Comparison of ENCODE assay signal across 1 cellular context in the genomic region with DNA sequence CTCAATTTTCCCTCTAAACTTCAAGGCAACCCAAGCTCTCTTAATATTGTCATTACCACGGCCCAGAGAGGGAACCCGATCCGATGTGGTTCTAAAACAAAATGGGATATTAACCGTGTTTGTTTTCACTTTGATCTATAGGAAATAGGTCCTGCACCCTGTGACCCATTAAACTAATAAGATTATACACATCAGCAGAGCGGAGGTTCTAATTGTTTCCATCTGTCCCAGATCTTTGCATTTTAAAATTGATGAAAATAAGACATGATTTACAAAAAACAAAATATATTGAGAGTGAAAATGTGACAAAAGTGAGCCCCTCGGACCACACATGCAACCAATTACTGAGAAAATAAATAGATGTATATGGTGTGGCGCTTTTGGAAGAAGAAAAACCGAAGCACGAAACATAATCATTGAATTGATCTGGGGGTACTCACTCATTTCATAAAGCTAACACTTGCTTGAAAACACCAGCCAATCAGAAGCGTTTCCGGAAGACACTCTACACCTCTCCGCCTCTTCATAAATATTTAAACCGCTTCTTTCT.
A peak's percentile ranks its signal among the peaks of the same experiment; 100 is the strongest.
TF ChIP-seq lines count a peak whose summit lies in the region.

No MANE protein-coding gene starts in this region.

TF ChIP-seq in K562, 482 proteins besides CTCF, POLR2A, EP300 and RAD21 (continued from another document and continues in another):
- TF ChIP-seq, protein P1, sequence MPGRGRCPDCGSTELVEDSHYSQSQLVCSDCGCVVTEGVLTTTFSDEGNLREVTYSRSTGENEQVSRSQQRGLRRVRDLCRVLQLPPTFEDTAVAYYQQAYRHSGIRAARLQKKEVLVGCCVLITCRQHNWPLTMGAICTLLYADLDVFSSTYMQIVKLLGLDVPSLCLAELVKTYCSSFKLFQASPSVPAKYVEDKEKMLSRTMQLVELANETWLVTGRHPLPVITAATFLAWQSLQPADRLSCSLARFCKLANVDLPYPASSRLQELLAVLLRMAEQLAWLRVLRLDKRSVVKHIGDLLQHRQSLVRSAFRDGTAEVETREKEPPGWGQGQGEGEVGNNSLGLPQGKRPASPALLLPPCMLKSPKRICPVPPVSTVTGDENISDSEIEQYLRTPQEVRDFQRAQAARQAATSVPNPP (IDR thresholded peaks at IDR 0.05; ENCODE audit: borderline replicate concordance, insufficient read depth, insufficient read length) = no peak
- TF ChIP-seq, protein P2, sequence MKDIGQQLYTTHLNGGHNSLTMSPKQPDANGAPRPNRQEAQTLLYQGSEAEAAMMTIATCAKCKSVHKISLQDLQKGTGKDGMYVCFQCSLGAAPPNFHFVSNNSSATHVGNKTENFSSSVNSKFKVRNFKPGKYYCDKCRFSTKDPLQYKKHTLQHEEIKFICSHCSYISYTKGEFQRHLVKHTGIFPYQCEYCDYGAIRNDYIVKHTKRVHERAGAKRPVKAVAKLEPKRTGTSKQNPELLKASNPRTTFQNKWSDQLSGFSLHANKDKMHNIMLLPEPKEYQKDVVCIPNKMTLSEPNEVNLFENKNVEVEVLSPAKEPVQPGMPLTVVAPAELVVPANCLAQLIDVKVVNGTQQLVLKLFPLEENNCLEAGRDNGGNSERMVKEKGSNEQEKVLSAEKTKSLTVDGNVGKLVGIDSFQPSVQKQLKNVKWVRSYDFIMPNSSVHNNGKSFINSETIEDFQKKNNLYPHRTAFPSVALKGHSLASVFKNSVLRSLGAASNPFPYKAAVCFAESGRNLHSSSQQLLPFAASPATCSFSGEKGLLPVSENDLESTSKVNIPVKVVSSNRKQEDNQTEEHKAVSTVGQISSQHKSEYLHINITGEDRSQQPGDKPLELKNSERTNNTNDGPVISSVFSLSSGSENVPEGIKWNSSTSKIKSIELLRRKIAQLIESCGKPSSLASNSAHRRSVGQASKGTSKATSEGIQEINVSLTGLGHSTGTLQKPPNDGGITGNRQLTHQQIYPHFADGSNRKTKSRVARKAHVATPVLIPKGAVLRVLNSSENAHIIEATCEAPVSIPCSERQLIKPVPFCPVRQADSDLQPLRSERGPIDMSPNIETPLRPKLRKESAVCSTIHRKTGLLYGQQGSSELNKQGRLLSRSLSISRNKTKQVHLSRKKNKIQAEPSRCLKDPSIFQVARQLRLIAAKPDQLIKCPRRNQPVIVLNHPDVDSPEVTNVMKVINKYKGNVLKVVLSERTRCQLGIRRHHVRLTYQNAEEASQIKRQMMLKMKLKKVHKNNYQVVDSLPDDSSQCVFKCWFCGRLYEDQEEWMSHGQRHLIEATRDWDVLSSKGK (CRISPR knock-in tag; IDR thresholded peaks at IDR 0.05) = no peak
- peak; percentile 42; the same call in 1 of the 2 replicates for TF ChIP-seq SMARCC2 (IDR thresholded peaks at IDR 0.05; ENCODE audit: low read depth)
- TF ChIP-seq, protein P3, sequence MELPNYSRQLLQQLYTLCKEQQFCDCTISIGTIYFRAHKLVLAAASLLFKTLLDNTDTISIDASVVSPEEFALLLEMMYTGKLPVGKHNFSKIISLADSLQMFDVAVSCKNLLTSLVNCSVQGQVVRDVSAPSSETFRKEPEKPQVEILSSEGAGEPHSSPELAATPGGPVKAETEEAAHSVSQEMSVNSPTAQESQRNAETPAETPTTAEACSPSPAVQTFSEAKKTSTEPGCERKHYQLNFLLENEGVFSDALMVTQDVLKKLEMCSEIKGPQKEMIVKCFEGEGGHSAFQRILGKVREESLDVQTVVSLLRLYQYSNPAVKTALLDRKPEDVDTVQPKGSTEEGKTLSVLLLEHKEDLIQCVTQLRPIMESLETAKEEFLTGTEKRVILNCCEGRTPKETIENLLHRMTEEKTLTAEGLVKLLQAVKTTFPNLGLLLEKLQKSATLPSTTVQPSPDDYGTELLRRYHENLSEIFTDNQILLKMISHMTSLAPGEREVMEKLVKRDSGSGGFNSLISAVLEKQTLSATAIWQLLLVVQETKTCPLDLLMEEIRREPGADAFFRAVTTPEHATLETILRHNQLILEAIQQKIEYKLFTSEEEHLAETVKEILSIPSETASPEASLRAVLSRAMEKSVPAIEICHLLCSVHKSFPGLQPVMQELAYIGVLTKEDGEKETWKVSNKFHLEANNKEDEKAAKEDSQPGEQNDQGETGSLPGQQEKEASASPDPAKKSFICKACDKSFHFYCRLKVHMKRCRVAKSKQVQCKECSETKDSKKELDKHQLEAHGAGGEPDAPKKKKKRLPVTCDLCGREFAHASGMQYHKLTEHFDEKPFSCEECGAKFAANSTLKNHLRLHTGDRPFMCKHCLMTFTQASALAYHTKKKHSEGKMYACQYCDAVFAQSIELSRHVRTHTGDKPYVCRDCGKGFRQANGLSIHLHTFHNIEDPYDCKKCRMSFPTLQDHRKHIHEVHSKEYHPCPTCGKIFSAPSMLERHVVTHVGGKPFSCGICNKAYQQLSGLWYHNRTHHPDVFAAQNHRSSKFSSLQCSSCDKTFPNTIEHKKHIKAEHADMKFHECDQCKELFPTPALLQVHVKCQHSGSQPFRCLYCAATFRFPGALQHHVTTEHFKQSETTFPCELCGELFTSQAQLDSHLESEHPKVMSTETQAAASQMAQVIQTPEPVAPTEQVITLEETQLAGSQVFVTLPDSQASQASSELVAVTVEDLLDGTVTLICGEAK (IDR thresholded peaks at IDR 0.05) = peak; percentile 42; the same call in 1 of the 2 replicates
- TF ChIP-seq, protein P3 (CRISPR knock-in tag; IDR thresholded peaks at IDR 0.05) = no peak
- TF ChIP-seq ZNF324 (CRISPR knock-in tag; IDR thresholded peaks at IDR 0.05) = no peak
- peak; percentile 46; the same call in 1 of the 2 replicates for TF ChIP-seq ELF1 (tag; IDR thresholded peaks at IDR 0.05)
- peak; percentile 58; the same call in 1 of the 2 replicates for TF ChIP-seq SUPT5H (IDR thresholded peaks at IDR 0.05)
- TF ChIP-seq, protein P4, sequence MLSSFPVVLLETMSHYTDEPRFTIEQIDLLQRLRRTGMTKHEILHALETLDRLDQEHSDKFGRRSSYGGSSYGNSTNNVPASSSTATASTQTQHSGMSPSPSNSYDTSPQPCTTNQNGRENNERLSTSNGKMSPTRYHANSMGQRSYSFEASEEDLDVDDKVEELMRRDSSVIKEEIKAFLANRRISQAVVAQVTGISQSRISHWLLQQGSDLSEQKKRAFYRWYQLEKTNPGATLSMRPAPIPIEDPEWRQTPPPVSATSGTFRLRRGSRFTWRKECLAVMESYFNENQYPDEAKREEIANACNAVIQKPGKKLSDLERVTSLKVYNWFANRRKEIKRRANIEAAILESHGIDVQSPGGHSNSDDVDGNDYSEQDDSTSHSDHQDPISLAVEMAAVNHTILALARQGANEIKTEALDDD (IDR thresholded peaks at IDR 0.05) = no peak
- peak; percentile 30; the same call in 1 of the 2 replicates for TF ChIP-seq POLR2AphosphoS5 (IDR thresholded peaks at IDR 0.05; ENCODE audit: control insufficient read depth, insufficient read depth, low read depth, low read length)
- no peak for TF ChIP-seq KLF10 (CRISPR knock-in tag; IDR thresholded peaks at IDR 0.05)
- TF ChIP-seq, protein P5, sequence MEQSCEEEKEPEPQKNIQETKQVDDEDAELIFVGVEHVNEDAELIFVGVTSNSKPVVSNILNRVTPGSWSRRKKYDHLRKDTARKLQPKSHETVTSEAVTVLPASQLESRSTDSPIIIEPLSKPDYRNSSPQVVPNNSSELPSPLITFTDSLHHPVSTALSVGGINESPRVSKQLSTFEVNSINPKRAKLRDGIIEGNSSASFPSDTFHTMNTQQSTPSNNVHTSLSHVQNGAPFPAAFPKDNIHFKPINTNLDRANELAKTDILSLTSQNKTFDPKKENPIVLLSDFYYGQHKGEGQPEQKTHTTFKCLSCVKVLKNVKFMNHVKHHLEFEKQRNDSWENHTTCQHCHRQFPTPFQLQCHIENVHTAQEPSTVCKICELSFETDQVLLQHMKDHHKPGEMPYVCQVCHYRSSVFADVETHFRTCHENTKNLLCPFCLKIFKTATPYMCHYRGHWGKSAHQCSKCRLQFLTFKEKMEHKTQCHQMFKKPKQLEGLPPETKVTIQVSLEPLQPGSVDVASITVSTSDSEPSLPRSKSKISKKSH (CRISPR knock-in tag; IDR thresholded peaks at IDR 0.05) = no peak
- peak; percentile 63 for TF ChIP-seq BRD9 (IDR thresholded peaks at IDR 0.05; ENCODE audit: low read depth, partially characterized antibody)
- no peak for TF ChIP-seq EWSR1 (IDR thresholded peaks at IDR 0.05; ENCODE audit: borderline replicate concordance, low read depth, partially characterized antibody)
- peak; percentile 56; the same call in 1 of the 2 replicates for TF ChIP-seq POLR2H (tag; IDR thresholded peaks at IDR 0.05; ENCODE audit: low read depth)
- TF ChIP-seq, protein P6, sequence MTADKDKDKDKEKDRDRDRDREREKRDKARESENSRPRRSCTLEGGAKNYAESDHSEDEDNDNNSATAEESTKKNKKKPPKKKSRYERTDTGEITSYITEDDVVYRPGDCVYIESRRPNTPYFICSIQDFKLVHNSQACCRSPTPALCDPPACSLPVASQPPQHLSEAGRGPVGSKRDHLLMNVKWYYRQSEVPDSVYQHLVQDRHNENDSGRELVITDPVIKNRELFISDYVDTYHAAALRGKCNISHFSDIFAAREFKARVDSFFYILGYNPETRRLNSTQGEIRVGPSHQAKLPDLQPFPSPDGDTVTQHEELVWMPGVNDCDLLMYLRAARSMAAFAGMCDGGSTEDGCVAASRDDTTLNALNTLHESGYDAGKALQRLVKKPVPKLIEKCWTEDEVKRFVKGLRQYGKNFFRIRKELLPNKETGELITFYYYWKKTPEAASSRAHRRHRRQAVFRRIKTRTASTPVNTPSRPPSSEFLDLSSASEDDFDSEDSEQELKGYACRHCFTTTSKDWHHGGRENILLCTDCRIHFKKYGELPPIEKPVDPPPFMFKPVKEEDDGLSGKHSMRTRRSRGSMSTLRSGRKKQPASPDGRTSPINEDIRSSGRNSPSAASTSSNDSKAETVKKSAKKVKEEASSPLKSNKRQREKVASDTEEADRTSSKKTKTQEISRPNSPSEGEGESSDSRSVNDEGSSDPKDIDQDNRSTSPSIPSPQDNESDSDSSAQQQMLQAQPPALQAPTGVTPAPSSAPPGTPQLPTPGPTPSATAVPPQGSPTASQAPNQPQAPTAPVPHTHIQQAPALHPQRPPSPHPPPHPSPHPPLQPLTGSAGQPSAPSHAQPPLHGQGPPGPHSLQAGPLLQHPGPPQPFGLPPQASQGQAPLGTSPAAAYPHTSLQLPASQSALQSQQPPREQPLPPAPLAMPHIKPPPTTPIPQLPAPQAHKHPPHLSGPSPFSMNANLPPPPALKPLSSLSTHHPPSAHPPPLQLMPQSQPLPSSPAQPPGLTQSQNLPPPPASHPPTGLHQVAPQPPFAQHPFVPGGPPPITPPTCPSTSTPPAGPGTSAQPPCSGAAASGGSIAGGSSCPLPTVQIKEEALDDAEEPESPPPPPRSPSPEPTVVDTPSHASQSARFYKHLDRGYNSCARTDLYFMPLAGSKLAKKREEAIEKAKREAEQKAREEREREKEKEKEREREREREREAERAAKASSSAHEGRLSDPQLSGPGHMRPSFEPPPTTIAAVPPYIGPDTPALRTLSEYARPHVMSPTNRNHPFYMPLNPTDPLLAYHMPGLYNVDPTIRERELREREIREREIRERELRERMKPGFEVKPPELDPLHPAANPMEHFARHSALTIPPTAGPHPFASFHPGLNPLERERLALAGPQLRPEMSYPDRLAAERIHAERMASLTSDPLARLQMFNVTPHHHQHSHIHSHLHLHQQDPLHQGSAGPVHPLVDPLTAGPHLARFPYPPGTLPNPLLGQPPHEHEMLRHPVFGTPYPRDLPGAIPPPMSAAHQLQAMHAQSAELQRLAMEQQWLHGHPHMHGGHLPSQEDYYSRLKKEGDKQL (CRISPR knock-in tag; IDR thresholded peaks at IDR 0.05; ENCODE audit: borderline replicate concordance) = no peak
- no peak for TF ChIP-seq NCOA6 (IDR thresholded peaks at IDR 0.05)
- peak; percentile 42 for TF ChIP-seq POLR2B (IDR thresholded peaks at IDR 0.05; ENCODE audit: low read depth, partially characterized antibody)
- peak; percentile 29; the same call in 1 of the 2 replicates for TF ChIP-seq PML (IDR thresholded peaks at IDR 0.05; ENCODE audit: low read length)
- TF ChIP-seq ZNF316 (IDR thresholded peaks at IDR 0.05) = no peak
- TF ChIP-seq, protein P7, sequence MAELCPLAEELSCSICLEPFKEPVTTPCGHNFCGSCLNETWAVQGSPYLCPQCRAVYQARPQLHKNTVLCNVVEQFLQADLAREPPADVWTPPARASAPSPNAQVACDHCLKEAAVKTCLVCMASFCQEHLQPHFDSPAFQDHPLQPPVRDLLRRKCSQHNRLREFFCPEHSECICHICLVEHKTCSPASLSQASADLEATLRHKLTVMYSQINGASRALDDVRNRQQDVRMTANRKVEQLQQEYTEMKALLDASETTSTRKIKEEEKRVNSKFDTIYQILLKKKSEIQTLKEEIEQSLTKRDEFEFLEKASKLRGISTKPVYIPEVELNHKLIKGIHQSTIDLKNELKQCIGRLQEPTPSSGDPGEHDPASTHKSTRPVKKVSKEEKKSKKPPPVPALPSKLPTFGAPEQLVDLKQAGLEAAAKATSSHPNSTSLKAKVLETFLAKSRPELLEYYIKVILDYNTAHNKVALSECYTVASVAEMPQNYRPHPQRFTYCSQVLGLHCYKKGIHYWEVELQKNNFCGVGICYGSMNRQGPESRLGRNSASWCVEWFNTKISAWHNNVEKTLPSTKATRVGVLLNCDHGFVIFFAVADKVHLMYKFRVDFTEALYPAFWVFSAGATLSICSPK (IDR thresholded peaks at IDR 0.05; ENCODE audit: borderline replicate concordance) = no peak
- TF ChIP-seq, protein P8, sequence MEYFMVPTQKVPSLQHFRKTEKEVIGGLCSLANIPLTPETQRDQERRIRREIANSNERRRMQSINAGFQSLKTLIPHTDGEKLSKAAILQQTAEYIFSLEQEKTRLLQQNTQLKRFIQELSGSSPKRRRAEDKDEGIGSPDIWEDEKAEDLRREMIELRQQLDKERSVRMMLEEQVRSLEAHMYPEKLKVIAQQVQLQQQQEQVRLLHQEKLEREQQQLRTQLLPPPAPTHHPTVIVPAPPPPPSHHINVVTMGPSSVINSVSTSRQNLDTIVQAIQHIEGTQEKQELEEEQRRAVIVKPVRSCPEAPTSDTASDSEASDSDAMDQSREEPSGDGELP (CRISPR knock-in tag; IDR thresholded peaks at IDR 0.05; ENCODE audit: borderline replicate concordance) = no peak
- TF ChIP-seq CHD4 (IDR thresholded peaks at IDR 0.05; ENCODE audit: insufficient read depth, insufficient replicate concordance, low read depth, low read length, poor library complexity, severe bottlenecking) = no peak
- TF ChIP-seq KDM2B (CRISPR knock-in tag; IDR thresholded peaks at IDR 0.05) = no peak
